In genomic region chr6:137370871-137371633, GRCh38 we compare ENCODE assay signal across 8 cellular contexts.
A peak's percentile ranks its signal among the peaks of the same experiment; 100 is the strongest.
DNase-seq lines count a peak whose midpoint lies in the region; ATAC-seq and TF ChIP-seq lines count a peak whose summit lies in the region.

No MANE protein-coding gene starts in this region.

- no peaks in the 10 kb centered on the region for H3K27me3 ChIP-seq in Karpas-422 (ENCODE audit: low read length)

- H3K36me3 ChIP-seq in Karpas-422 (ENCODE audit: insufficient read depth, low read length), result no peaks in the 10 kb centered on the region

- H3K4me2 ChIP-seq in Karpas-422 (ENCODE audit: low read depth, low read length, poor library complexity, severe bottlenecking), result no peak overlapping the region

- no peaks in the 10 kb centered on the region for H4K20me1 ChIP-seq in Karpas-422 (ENCODE audit: insufficient read depth, low read depth, low read length)

- peak overlapping the region; percentile 52; the same call in 1 of the 2 replicates for H2AFZ ChIP-seq in Karpas-422 (ENCODE audit: low read length)

- H3K9ac ChIP-seq in Karpas-422 (ENCODE audit: low read length), result no peak overlapping the region

- no peaks in the 10 kb centered on the region for H3K9me2 ChIP-seq in Karpas-422 (replicated peaks; ENCODE audit: insufficient read depth, low read length)

- DNase-seq in GM10266 (ENCODE audit: extremely low spot score) (peak; percentile 12), Karpas-422 (peak; percentile 74), germinal center (ENCODE audit: low spot score) (peak; percentile 15), anterior cingulate cortex (lab: John Stamatoyannopoulos, UW) (no peak), NCI-H1417 treated with DMSO at 0.1 percent for 48 hours (lab: John Stamatoyannopoulos, UW) (no peak)
- no peak for DNase-seq in activated effector memory CD4-positive, alpha-beta T cell treated with Interleukin-2 at 50 U/mL for 16 hours

- H3K27ac ChIP-seq in Karpas-422 (ENCODE audit: low read length), result no peak overlapping the region

- no peaks in the 10 kb centered on the region for H3K79me2 ChIP-seq in Karpas-422 (ENCODE audit: low read length)

- no peaks in the 10 kb centered on the region for H3K9me3 ChIP-seq in Karpas-422 (ENCODE audit: low read length)

- no peak for TF ChIP-seq CTCF in GM10266 (IDR thresholded peaks at IDR 0.05; ENCODE audit: control insufficient read depth, insufficient read depth, low read depth, missing control alignments)

- H3K4me3 ChIP-seq in Karpas-422 (ENCODE audit: low read length), result no peak overlapping the region

- H3K4me1 ChIP-seq in Karpas-422 (ENCODE audit: low read length), result peaks cover 6% of the 10 kb centered on the region

- ATAC-seq in GM21423 (IDR thresholded peaks at IDR 0.05; ENCODE audit: unreplicated experiment) (peak; percentile 65), HG03378 (IDR thresholded peaks at IDR 0.05; ENCODE audit: unreplicated experiment) (no peak)

Comparison
In these comparisons a context has a peak if more than half of its experiments do, and no peak if none do; other contexts are left out.
1. DNase-seq: peak in GM10266 (single experiment), Karpas-422 (single experiment) and germinal center (single experiment); none in anterior cingulate cortex (0 of 58), NCI-H1417 treated with DMSO at 0.1 percent for 48 hours (single experiment) and activated effector memory CD4-positive, alpha-beta T cell treated with Interleukin-2 at 50 U/mL for 16 hours (single experiment).